Comparison of ENCODE assay signal across 22 cellular contexts in the genomic region with DNA sequence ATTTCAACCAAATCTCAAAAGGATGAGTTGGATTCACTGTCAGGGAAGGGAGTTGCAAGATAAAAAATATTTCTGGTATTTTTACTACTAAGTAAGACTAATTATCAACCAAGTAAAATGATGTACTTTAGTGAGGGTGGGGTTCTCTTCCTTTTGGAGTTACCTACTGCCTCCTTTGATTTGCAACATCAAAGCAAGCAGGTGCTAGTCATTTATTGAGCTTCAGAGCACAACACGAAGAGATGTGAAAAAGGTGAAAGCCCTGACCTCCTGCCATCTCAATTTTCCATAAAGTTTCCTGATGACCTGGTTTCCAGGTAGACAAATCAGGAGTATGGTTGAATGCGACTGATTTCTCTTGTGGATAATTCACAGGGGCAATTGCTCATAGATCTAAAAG.
"Had no signal": no experiment of that assay in that cellular context is flagged by ENCODE, and none has a peak within 500 bp of the region (broad histone marks: within the 10 kb centered on the region; RNA-seq: fewer than 3 reads in every experiment).

No MANE protein-coding gene starts in this region.

- H3K4me3 Mint-ChIP-seq: T-cell had no signal

- H3K27me3 ChIP-seq: MG63, SJSA1 had no signal

- H3K36me3 ChIP-seq: MG63, SJSA1 had no signal

- H3K27ac ChIP-seq: HL-60, SJSA1, SK-N-MC had no signal

- H3K27me3 Mint-ChIP-seq: T-cell had no signal

- H3K9me3 Mint-ChIP-seq: T-cell had no signal

- DNase-seq: Karpas-422, KG1, MG63, NCI-H1092, NCI-H1105 treated with DMSO at 0.1 percent for 48 hours, NCI-H1417 treated with DMSO at 0.1 percent for 48 hours, NCI-H146, NCI-H1694 treated with DMSO at 0.1 percent for 48 hours, NCI-H1930, NCI-H2081, NCI-H2107, NCI-H2227 treated with DMSO at 0.1 percent for 48 hours, NCI-H524, NCI-H526 treated with DMSO at 0.1 percent for 48 hours, NCI-H748 treated with DMSO at 0.1 percent for 48 hours, Right ventricle myocardium superior, RPMI8226, SIG-M5, T-cell had no signal

- H3K27ac Mint-ChIP-seq: T-cell had no signal

- H3K4me1 ChIP-seq: SJSA1 had no signal

- H3K4me3 ChIP-seq: MG63, SJSA1, SK-N-MC had no signal

- ATAC-seq: T-cell had no signal

- H3K9me3 ChIP-seq: MG63, SJSA1 had no signal
